13 cellular contexts compared by ENCODE assay signal in the genomic region with DNA sequence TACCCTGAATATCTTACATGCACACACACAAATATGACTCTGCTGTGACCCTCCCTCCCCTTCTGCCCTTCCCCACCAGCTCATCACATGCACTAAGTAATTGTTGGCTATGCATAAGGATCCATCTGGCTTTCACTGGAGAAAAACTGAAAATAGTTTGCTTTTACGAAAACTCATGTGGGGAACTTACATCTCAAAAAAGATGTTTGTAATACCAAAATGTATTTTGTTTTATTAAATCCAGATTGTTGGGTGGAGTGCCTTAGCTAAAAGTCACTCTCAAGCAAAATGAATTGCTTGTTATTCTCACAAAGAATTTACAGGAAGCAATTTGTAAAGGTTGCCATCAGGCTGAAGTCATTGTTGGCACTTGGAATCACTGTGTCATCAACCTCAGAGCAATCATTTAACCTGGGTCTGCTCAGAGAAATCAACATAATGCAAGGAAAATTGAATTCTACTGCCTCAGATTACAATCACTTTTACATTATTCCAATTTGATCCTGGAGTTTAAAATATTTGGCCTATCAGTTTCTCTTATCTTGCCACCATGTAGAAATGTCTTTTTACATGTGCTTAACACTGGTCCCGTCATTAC.
DNase-seq lines count a peak whose midpoint lies in the region; ATAC-seq and TF ChIP-seq lines count a peak whose summit lies in the region.
"Had no signal": no experiment of that assay in that cellular context is flagged by ENCODE, and none has a peak within 500 bp of the region (broad histone marks: within the 10 kb centered on the region; RNA-seq: fewer than 3 reads in every experiment).

No MANE protein-coding gene starts in this region.

- no peak overlapping the region for H3K4me3 Mint-ChIP-seq in nephron
- H3K4me3 Mint-ChIP-seq in activated CD4-positive, alpha-beta memory T cell treated with anti-CD3 and anti-CD28 coated beads, Interleukin-2, amount 10 ng/mL, durations not matched to agents 7 days and 5 days, result no peak overlapping the region

- H3K27me3 Mint-ChIP-seq in nephron (ENCODE audit: low read depth), result no peaks in the 10 kb centered on the region
- no peaks in the 10 kb centered on the region for H3K27me3 Mint-ChIP-seq in activated CD4-positive, alpha-beta memory T cell treated with anti-CD3 and anti-CD28 coated beads, Interleukin-2, amount 10 ng/mL, durations not matched to agents 7 days and 5 days

- DNase-seq in AG20443 (ENCODE audit: low spot score), result peak; percentile 75
- DNase-seq in NCI-H226, result peak; percentile 23
- peak; percentile 26 for DNase-seq in epidermal melanocyte (ENCODE audit: insufficient read length, low spot score)
- DNase-seq in RPMI8226, result no peak
- DNase-seq in activated CD4-positive, alpha-beta memory T cell treated with anti-CD3 and anti-CD28 coated beads, Interleukin-2, amount 10 ng/mL, durations not matched to agents 7 days and 5 days, result no peak
- no peak for DNase-seq in G401 (ENCODE audit: low spot score)
- DNase-seq: activated gamma-delta T cell treated with Interleukin-2 at 50 U/mL for 16 hours, COR-L47, cortex of kidney, NCI-H524 treated with DMSO at 0.1 percent for 48 hours had no signal

- no peak for ATAC-seq in GM19397 (IDR thresholded peaks at IDR 0.05; ENCODE audit: unreplicated experiment)
- ATAC-seq: GM12878 had no signal

- CTCF ChIA-PET in activated CD4-positive, alpha-beta memory T cell treated with anti-CD3 and anti-CD28 coated beads, Interleukin-2, amount 10 ng/mL, durations not matched to agents 7 days and 5 days (lab: Charles Lee), result no interaction called here

- in situ Hi-C loops in G401 (cut with HindIII; ENCODE audit: low sequenced_read_pairs), result no loop called here

- no peaks in the 10 kb centered on the region for H3K36me3 Mint-ChIP-seq in nephron (ENCODE audit: low read depth)
- H3K36me3 Mint-ChIP-seq in activated CD4-positive, alpha-beta memory T cell treated with anti-CD3 and anti-CD28 coated beads, Interleukin-2, amount 10 ng/mL, durations not matched to agents 7 days and 5 days (ENCODE audit: low read depth), result no peaks in the 10 kb centered on the region

- POLR2A ChIA-PET in activated CD4-positive, alpha-beta memory T cell treated with anti-CD3 and anti-CD28 coated beads, Interleukin-2, amount 10 ng/mL, durations not matched to agents 7 days and 5 days (lab: Charles Lee), result no interaction called here

- no peak for TF ChIP-seq CTCF in nephron (IDR thresholded peaks at IDR 0.05; ENCODE audit: unreplicated experiment in 3 of 3)

- H3K4me1 Mint-ChIP-seq in nephron, result peaks cover 13% of the 10 kb centered on the region
- H3K4me1 Mint-ChIP-seq in activated CD4-positive, alpha-beta memory T cell treated with anti-CD3 and anti-CD28 coated beads, Interleukin-2, amount 10 ng/mL, durations not matched to agents 7 days and 5 days, result no peaks in the 10 kb centered on the region

- H3K27ac Mint-ChIP-seq in nephron, result peak overlapping the region in 2 of 3 experiments; percentile 54 to 86
- no peak overlapping the region for H3K27ac Mint-ChIP-seq in activated CD4-positive, alpha-beta memory T cell treated with anti-CD3 and anti-CD28 coated beads, Interleukin-2, amount 10 ng/mL, durations not matched to agents 7 days and 5 days

- H3K9me3 Mint-ChIP-seq in nephron, result peaks cover 9% of the 10 kb centered on the region
- H3K9me3 Mint-ChIP-seq in activated CD4-positive, alpha-beta memory T cell treated with anti-CD3 and anti-CD28 coated beads, Interleukin-2, amount 10 ng/mL, durations not matched to agents 7 days and 5 days, result peaks cover 3% of the 10 kb centered on the region

Comparison
In these comparisons a context has a peak if more than half of its experiments do, and no peak if none do; other contexts are left out.
1. DNase-seq: peak in AG20443 (single experiment), NCI-H226 (single experiment) and epidermal melanocyte (single experiment); none in RPMI8226 (single experiment), activated CD4-positive, alpha-beta memory T cell treated with anti-CD3 and anti-CD28 coated beads, Interleukin-2, amount 10 ng/mL, durations not matched to agents 7 days and 5 days (single experiment) and G401 (single experiment).